8 cellular contexts compared by ENCODE assay signal in genomic region chr4:109433281-109434006, GRCh38. TPM values are rescaled to one million over a fixed set of nuclear protein-coding genes. Genes with fewer than 3 reads are reported as not detected.
A peak's percentile ranks its signal among the peaks of the same experiment; 100 is the strongest.
DNase-seq lines count a peak whose midpoint lies in the region; TF ChIP-seq lines count a peak whose summit lies in the region.

SEC24B (plus strand) TSS chr4:109433815; CDS start chr4:109433870, 55 bp downstream.

- H3F3A ChIP-seq in Loucy (ENCODE audit: low read depth) = no peaks in the 10 kb centered on the region

- H3K27ac ChIP-seq in SK-N-MC (0 out of 2 replicates have a peak within 1 kb of the TSS, but pooled peaks have one; percentile 2), thymus (ENCODE audit: low read depth) (peak within 1 kb of the TSS; percentile 95)

- H3K27me3 Mint-ChIP-seq in activated naive CD4-positive, alpha-beta T cell treated with anti-CD3 and anti-CD28 coated beads, Interleukin-2, amount 10 ng/mL, durations not matched to agents 7 days and 5 days = no peaks in the 10 kb centered on the region
- no peaks in the 10 kb centered on the region for H3K27me3 Mint-ChIP-seq in osteocyte (ENCODE audit: unreplicated experiment)

- peaks cover 43% of the 10 kb centered on the region for H3K4me1 ChIP-seq in Loucy (ENCODE audit: insufficient read depth, low read length, poor library complexity, severe bottlenecking)
- peaks cover 17% of the 10 kb centered on the region for H3K4me1 ChIP-seq in thymus (ENCODE audit: control insufficient read depth, insufficient read depth, low read length)

- peak; percentile 78 for TF ChIP-seq CTCF in Loucy (conservative IDR thresholded peaks at IDR 0.05; ENCODE audit: low read length)
- peak; percentile 100 for TF ChIP-seq CTCF in osteocyte (IDR thresholded peaks at IDR 0.05)

- H3K79me2 ChIP-seq in Loucy (ENCODE audit: insufficient read depth, low read length) = peaks cover 62% of the 10 kb centered on the region

- no peaks in the 10 kb centered on the region for H3K9me3 Mint-ChIP-seq in activated naive CD4-positive, alpha-beta T cell treated with anti-CD3 and anti-CD28 coated beads, Interleukin-2, amount 10 ng/mL, durations not matched to agents 7 days and 5 days
- no peaks in the 10 kb centered on the region for H3K9me3 Mint-ChIP-seq in osteocyte (ENCODE audit: unreplicated experiment)

- H3K36me3 ChIP-seq in H7 (replicated peaks; ENCODE audit: control insufficient read depth, insufficient read depth, low read length) (no peaks in the 10 kb centered on the region), Loucy (ENCODE audit: insufficient read depth, low read length) (no peaks in the 10 kb centered on the region), SK-N-MC (ENCODE audit: insufficient read depth, low read length) (no peaks in the 10 kb centered on the region), thymus (ENCODE audit: control insufficient read depth, insufficient read depth) (no peaks in the 10 kb centered on the region)

- H3K27me3 ChIP-seq in H7 (ENCODE audit: control insufficient read depth, insufficient read depth, low read length) (no peaks in the 10 kb centered on the region), Loucy (ENCODE audit: insufficient read depth, low read length, poor library complexity, severe bottlenecking) (no peaks in the 10 kb centered on the region), thymus (ENCODE audit: control insufficient read depth, insufficient read depth) (no peaks in the 10 kb centered on the region)

- H3K9me2 ChIP-seq in Loucy (replicated peaks; ENCODE audit: low read depth, low read length) = no peaks in the 10 kb centered on the region

- H2AFZ ChIP-seq in Loucy (ENCODE audit: low read length) = peak within 1 kb of the TSS; percentile 91

- H3K36me3 Mint-ChIP-seq in activated naive CD4-positive, alpha-beta T cell treated with anti-CD3 and anti-CD28 coated beads, Interleukin-2, amount 10 ng/mL, durations not matched to agents 7 days and 5 days = peaks cover 11% of the 10 kb centered on the region
- peaks cover 13% of the 10 kb centered on the region for H3K36me3 Mint-ChIP-seq in osteocyte (ENCODE audit: unreplicated experiment)

- H3K4me3 Mint-ChIP-seq in activated naive CD4-positive, alpha-beta T cell treated with anti-CD3 and anti-CD28 coated beads, Interleukin-2, amount 10 ng/mL, durations not matched to agents 7 days and 5 days = peak within 1 kb of the TSS; percentile 84
- H3K4me3 Mint-ChIP-seq in osteocyte (ENCODE audit: unreplicated experiment) = peak within 1 kb of the TSS; percentile 82

- H3K4me1 Mint-ChIP-seq in activated naive CD4-positive, alpha-beta T cell treated with anti-CD3 and anti-CD28 coated beads, Interleukin-2, amount 10 ng/mL, durations not matched to agents 7 days and 5 days = peaks cover 52% of the 10 kb centered on the region
- peaks cover 48% of the 10 kb centered on the region for H3K4me1 Mint-ChIP-seq in osteocyte (ENCODE audit: unreplicated experiment)

- H3K9me3 ChIP-seq in Loucy (ENCODE audit: insufficient read depth, low read depth, low read length) = no peaks in the 10 kb centered on the region
- no peaks in the 10 kb centered on the region for H3K9me3 ChIP-seq in SK-N-MC (ENCODE audit: low read depth, low read length)
- H3K9me3 ChIP-seq in thymus (ENCODE audit: control insufficient read depth) = no peaks in the 10 kb centered on the region

- DNase-seq in GF-D8 (lab: John Stamatoyannopoulos, UW) = peak; percentile 57
- DNase-seq in H7 = peak; percentile 91
- DNase-seq in SK-N-MC (ENCODE audit: low read depth, low spot score) = no peak
- DNase-seq in activated naive CD4-positive, alpha-beta T cell treated with anti-CD3 and anti-CD28 coated beads, Interleukin-2, amount 10 ng/mL, durations not matched to agents 7 days and 5 days = peak; percentile 94
- no peak for DNase-seq in glomerular endothelial cell (ENCODE audit: extremely low read depth, low read depth, low spot score)
- DNase-seq in osteocyte (ENCODE audit: extremely low spot score, unreplicated experiment) = peak; percentile 94

- CTCF ChIA-PET in activated naive CD4-positive, alpha-beta T cell treated with anti-CD3 and anti-CD28 coated beads, Interleukin-2, amount 10 ng/mL, durations not matched to agents 7 days and 5 days (lab: Charles Lee) = interaction anchor here (0.7 to 2.6 kb wide), 23 partner anchors 10 to 545 kb away, joined by 3 to 14 read pairs (median 3); partner anchors contain the start of gene PLA2G12A

- peak within 1 kb of the TSS; percentile 92 for H3K27ac Mint-ChIP-seq in activated naive CD4-positive, alpha-beta T cell treated with anti-CD3 and anti-CD28 coated beads, Interleukin-2, amount 10 ng/mL, durations not matched to agents 7 days and 5 days
- H3K27ac Mint-ChIP-seq in osteocyte (ENCODE audit: unreplicated experiment) = peak within 1 kb of the TSS; percentile 94

- WGBS in thymus = under 1% methylated on average over 87 of the region's 87 CpGs

- H3K9ac ChIP-seq in Loucy (ENCODE audit: low read depth, low read length, poor library complexity, severe bottlenecking) = peak within 1 kb of the TSS; percentile 76
- H3K9ac ChIP-seq in SK-N-MC (ENCODE audit: insufficient read length) = peak within 1 kb of the TSS; percentile 87

- peak within 1 kb of the TSS; percentile 86 for H3K4me2 ChIP-seq in Loucy (ENCODE audit: low read depth, low read length, poor library complexity, severe bottlenecking)

- H3K4me3 ChIP-seq in H7 (ENCODE audit: insufficient read depth, low read depth, low read length) (peak within 1 kb of the TSS; percentile 76), Loucy (ENCODE audit: low read length, poor library complexity, severe bottlenecking) (peak within 1 kb of the TSS; percentile 80), SK-N-MC (peak within 1 kb of the TSS; percentile 88), thymus (ENCODE audit: low read length) (peak within 1 kb of the TSS; percentile 95)

- H4K20me1 ChIP-seq in Loucy (ENCODE audit: insufficient read depth, low read length, poor library complexity, severe bottlenecking) = peaks cover 38% of the 10 kb centered on the region

RNA-seq across cellular contexts. Expression of gene SEC24B, which starts in this region (rescaled TPM):
- 21.4 and 21.7 TPM in 2 replicates for total RNA-seq in H7 (2014; rRNA removed; shearing (Covaris generic))
- total RNA-seq in glomerular endothelial cell (29.3 and 37.4 TPM in 2 replicates), osteocyte (34.5 and 34.6 TPM in 2 replicates)
- 21.3 TPM for polyA plus RNA-seq in thymus

Comparison
In these comparisons a context has a peak if more than half of its experiments do, and no peak if none do; other contexts are left out.
1. DNase-seq: peak in GF-D8 (single experiment), H7 (single experiment), activated naive CD4-positive, alpha-beta T cell treated with anti-CD3 and anti-CD28 coated beads, Interleukin-2, amount 10 ng/mL, durations not matched to agents 7 days and 5 days (single experiment) and osteocyte (single experiment); none in SK-N-MC (single experiment) and glomerular endothelial cell (single experiment).
2. Peak in every context shown above with its lines, with median percentiles within 50 percentile points of each other: H3K4me3 ChIP-seq.